Comparison of ENCODE assay signal across 10 cellular contexts in the genomic region with DNA sequence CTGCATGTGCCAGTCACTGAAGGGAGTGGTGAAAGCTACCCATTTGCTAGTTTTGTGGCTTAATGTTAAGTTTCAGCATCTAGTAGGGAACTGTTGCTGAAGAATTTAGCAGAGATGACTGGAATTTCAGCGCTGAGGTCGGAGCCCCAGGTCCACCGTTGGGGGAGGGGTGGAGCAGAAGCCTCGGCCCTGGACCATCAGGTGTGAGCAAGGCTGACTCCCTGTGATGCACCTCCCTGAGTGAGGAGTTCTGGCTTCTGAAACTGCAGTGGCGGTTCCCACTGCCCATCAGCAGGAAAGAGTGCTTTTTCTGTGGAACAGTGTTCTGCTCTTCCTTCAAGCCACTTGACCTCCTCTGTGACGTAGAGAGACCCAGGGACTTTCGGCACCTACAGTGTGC. TPM values are rescaled to one million over a fixed set of nuclear protein-coding genes. Genes with fewer than 3 reads are reported as not detected.
DNase-seq lines count a peak whose midpoint lies in the region; ATAC-seq and TF ChIP-seq lines count a peak whose summit lies in the region.
"Had no signal": no experiment of that assay in that cellular context is flagged by ENCODE, and none has a peak within 500 bp of the region (broad histone marks: within the 10 kb centered on the region; RNA-seq: fewer than 3 reads in every experiment).

No MANE protein-coding gene starts in this region.

- 16 to 36% (median 22%) methylated on average over 7 of the region's 7 CpGs for WGBS in stomach, 5 donors

- no peak for TF ChIP-seq POLR2A in stomach (IDR thresholded peaks at IDR 0.05)

- H3K27ac Mint-ChIP-seq in T-helper 1 cell treated with Interleukin-12 subunit alpha and Interleukin-12 subunit beta and Interleukin-4 antibody, amounts not matched to agents 30 μg/mL and 1 μg/mL, for 36 hours, result no peak overlapping the region
- H3K27ac Mint-ChIP-seq in activated T-helper 17 cell treated with anti-CD3 and anti-CD28 coated beads, Interleukin-2, amount 50 U/mL, for 72 hours, result no peak overlapping the region
- H3K27ac Mint-ChIP-seq: activated naive CD8-positive, alpha-beta T cell treated with anti-CD3 and anti-CD28 coated beads, Interleukin-2, amount 10 ng/mL, durations not matched to agents 7 days and 5 days had no signal

- no peaks in the 10 kb centered on the region for H3K9me3 Mint-ChIP-seq in T-helper 1 cell treated with Interleukin-12 subunit alpha and Interleukin-12 subunit beta and Interleukin-4 antibody, amounts not matched to agents 30 μg/mL and 1 μg/mL, for 36 hours
- no peaks in the 10 kb centered on the region for H3K9me3 Mint-ChIP-seq in activated T-helper 17 cell treated with anti-CD3 and anti-CD28 coated beads, Interleukin-2, amount 50 U/mL, for 72 hours
- H3K9me3 Mint-ChIP-seq: activated naive CD8-positive, alpha-beta T cell treated with anti-CD3 and anti-CD28 coated beads, Interleukin-2, amount 10 ng/mL, durations not matched to agents 7 days and 5 days had no signal

- H3K36me3 ChIP-seq in kidney epithelial cell (ENCODE audit: control insufficient read depth, insufficient read depth, low read length) (no peaks in the 10 kb centered on the region), stomach (peaks cover 0 to 10% (median 0%) of the 10 kb centered on the region in 4 donors)

- no peaks in the 10 kb centered on the region for H3K36me3 Mint-ChIP-seq in T-helper 1 cell treated with Interleukin-12 subunit alpha and Interleukin-12 subunit beta and Interleukin-4 antibody, amounts not matched to agents 30 μg/mL and 1 μg/mL, for 36 hours (ENCODE audit: low read depth)
- no peaks in the 10 kb centered on the region for H3K36me3 Mint-ChIP-seq in activated T-helper 17 cell treated with anti-CD3 and anti-CD28 coated beads, Interleukin-2, amount 50 U/mL, for 72 hours (ENCODE audit: low read depth)
- H3K36me3 Mint-ChIP-seq: activated naive CD8-positive, alpha-beta T cell treated with anti-CD3 and anti-CD28 coated beads, Interleukin-2, amount 10 ng/mL, durations not matched to agents 7 days and 5 days had no signal

- intact Hi-C loops in stomach (cut with DNase I; ENCODE audit: low total_unique reads), result no loop called here

- TF ChIP-seq EP300 in stomach (IDR thresholded peaks at IDR 0.05), result no peak

- no peak for DNase-seq in T-helper 1 cell
- DNase-seq in kidney epithelial cell (ENCODE audit: low read depth), result no peak
- no peak for DNase-seq in stomach
- DNase-seq in NCI-H2029 treated with DMSO at 0.1 percent for 48 hours (lab: John Stamatoyannopoulos, UW), result no peak
- no peak for DNase-seq in HuH-7.5 (ENCODE audit: low spot score)
- DNase-seq in effector CD4-positive, alpha-beta T cell, result no peak
- DNase-seq: activated naive CD8-positive, alpha-beta T cell treated with anti-CD3 and anti-CD28 coated beads, Interleukin-2, amount 10 ng/mL, durations not matched to agents 7 days and 5 days; SHP77 had no signal

- H3K4me3 ChIP-seq in kidney epithelial cell (ENCODE audit: low read depth, low read length) (peak overlapping the region; percentile 67), stomach (peak overlapping the region; percentile 74 to 88 (median 76))

- ATAC-seq in activated T-helper 17 cell treated with anti-CD3 and anti-CD28 coated beads, Interleukin-2, amount 50 U/mL, for 72 hours (replicated peaks), result no peak

- peaks cover 0 to 6% (median 0%) of the 10 kb centered on the region in 4 donors for H3K9me3 ChIP-seq in stomach

- peaks cover 7 to 47% (median 36%) of the 10 kb centered on the region in 4 donors for H3K4me1 ChIP-seq in stomach

- TF ChIP-seq CTCF in kidney epithelial cell (IDR thresholded peaks at IDR 0.05; ENCODE audit: insufficient read depth, low read length, poor library complexity, severe bottlenecking) (no peak), stomach (IDR thresholded peaks at IDR 0.05) (no peak)

- peaks cover 5% of the 10 kb centered on the region for H3K4me1 Mint-ChIP-seq in T-helper 1 cell treated with Interleukin-12 subunit alpha and Interleukin-12 subunit beta and Interleukin-4 antibody, amounts not matched to agents 30 μg/mL and 1 μg/mL, for 36 hours (ENCODE audit: low read depth)
- H3K4me1 Mint-ChIP-seq in activated T-helper 17 cell treated with anti-CD3 and anti-CD28 coated beads, Interleukin-2, amount 50 U/mL, for 72 hours, result no peaks in the 10 kb centered on the region

- H3K4me3 Mint-ChIP-seq in T-helper 1 cell treated with Interleukin-12 subunit alpha and Interleukin-12 subunit beta and Interleukin-4 antibody, amounts not matched to agents 30 μg/mL and 1 μg/mL, for 36 hours, result peak overlapping the region; percentile 76
- H3K4me3 Mint-ChIP-seq in activated T-helper 17 cell treated with anti-CD3 and anti-CD28 coated beads, Interleukin-2, amount 50 U/mL, for 72 hours, result peak overlapping the region; percentile 63

- H3K27me3 Mint-ChIP-seq in T-helper 1 cell treated with Interleukin-12 subunit alpha and Interleukin-12 subunit beta and Interleukin-4 antibody, amounts not matched to agents 30 μg/mL and 1 μg/mL, for 36 hours (ENCODE audit: low read depth), result peaks cover 77% of the 10 kb centered on the region
- peaks cover 42% of the 10 kb centered on the region for H3K27me3 Mint-ChIP-seq in activated T-helper 17 cell treated with anti-CD3 and anti-CD28 coated beads, Interleukin-2, amount 50 U/mL, for 72 hours

- peak overlapping the region; percentile 64 to 89 (median 83) for H3K27ac ChIP-seq in stomach

- H3K27me3 ChIP-seq in kidney epithelial cell (ENCODE audit: control insufficient read depth, insufficient read depth, low read length), result no peaks in the 10 kb centered on the region
- peaks cover 0 to 18% (median 9%) of the 10 kb centered on the region in 3 donors for H3K27me3 ChIP-seq in stomach

RNA-seq across cellular contexts. Expression of a gene that starts 1.3 kb away (rescaled TPM):
- total RNA-seq in activated T-helper 17 cell treated with anti-CD3 and anti-CD28 coated beads, Interleukin-2, amount 50 U/mL, for 72 hours, result under 1 TPM in 1 of 2 donors, not detected in 1; 0.13 TPM
- total RNA-seq in kidney epithelial cell (0.62 and 0.79 TPM in 2 replicates), stomach (10 to 100 TPM in 2 of 5 donors, 1 to 10 TPM in 3; 3.7 to 13.8 (median 9.9) TPM)
- polyA plus RNA-seq in stomach, result 1 to 10 TPM in 1 of 3 donors, under 1 TPM in 2; 0.25 to 1.1 (median 0.46) TPM
- total RNA-seq: activated naive CD8-positive, alpha-beta T cell treated with anti-CD3 and anti-CD28 coated beads, Interleukin-2, amount 10 ng/mL, durations not matched to agents 7 days and 5 days had no signal

RNA-seq across cellular contexts. Expression of a gene that starts 47.2 kb away (rescaled TPM):
- total RNA-seq in activated T-helper 17 cell treated with anti-CD3 and anti-CD28 coated beads, Interleukin-2, amount 50 U/mL, for 72 hours, result not detected
- total RNA-seq in kidney epithelial cell, result 3.1 and 5.5 TPM in 2 replicates
- 10 to 100 TPM in 1 of 5 donors, 1 to 10 TPM in 3, not detected in 1; 1.7 to 56.0 (median 3.2) TPM for total RNA-seq in stomach
- 1 to 10 TPM in 1 of 3 donors, under 1 TPM in 2; 0.31 to 1.2 (median 0.45) TPM for polyA plus RNA-seq in stomach
